1 cellular context compared by ENCODE assay signal in the genomic region with DNA sequence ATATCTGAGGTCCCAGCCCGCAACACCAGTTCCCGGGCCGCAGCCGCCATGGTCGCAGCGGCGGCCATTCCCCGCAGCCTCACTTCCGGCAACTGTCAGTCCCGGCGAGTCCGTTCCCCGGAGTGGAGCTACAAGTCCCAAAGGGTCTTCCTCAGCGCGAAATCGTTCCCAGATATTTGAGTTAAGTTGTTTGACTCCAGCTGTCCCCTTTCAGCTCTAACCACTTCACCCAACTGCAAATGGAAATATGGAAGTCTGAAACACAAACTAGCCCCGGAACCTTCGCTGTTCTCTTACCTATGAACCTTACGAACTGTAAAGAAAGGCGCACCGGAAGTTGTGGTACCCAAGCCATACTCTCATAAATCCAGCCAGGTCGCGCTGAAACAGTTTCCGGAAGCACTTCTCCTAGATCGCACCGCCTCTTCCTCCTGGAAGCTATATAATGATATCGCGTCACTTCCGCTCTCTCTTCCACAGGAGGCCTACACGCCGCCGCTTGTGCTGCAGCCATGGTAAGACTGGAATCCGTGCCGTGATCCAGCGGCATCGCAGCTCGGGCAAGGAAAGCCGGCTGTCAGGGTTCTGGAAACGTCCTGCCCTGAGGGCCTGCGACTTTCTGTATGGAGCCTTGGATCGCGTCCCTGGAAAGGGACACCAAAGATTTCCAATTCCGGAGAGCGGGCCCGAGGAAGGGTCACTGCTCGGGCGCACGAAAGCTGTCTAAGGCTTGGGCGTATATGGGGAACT.
TF ChIP-seq lines count a peak whose summit lies in the region.

A gene (plus strand): TSS at position 468 of the 750 bp plus-strand sequence. CDS start 45 bp downstream, at position 513.
A gene with protein sequence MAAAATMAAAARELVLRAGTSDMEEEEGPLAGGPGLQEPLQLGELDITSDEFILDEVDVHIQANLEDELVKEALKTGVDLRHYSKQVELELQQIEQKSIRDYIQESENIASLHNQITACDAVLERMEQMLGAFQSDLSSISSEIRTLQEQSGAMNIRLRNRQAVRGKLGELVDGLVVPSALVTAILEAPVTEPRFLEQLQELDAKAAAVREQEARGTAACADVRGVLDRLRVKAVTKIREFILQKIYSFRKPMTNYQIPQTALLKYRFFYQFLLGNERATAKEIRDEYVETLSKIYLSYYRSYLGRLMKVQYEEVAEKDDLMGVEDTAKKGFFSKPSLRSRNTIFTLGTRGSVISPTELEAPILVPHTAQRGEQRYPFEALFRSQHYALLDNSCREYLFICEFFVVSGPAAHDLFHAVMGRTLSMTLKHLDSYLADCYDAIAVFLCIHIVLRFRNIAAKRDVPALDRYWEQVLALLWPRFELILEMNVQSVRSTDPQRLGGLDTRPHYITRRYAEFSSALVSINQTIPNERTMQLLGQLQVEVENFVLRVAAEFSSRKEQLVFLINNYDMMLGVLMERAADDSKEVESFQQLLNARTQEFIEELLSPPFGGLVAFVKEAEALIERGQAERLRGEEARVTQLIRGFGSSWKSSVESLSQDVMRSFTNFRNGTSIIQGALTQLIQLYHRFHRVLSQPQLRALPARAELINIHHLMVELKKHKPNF (minus strand): TSS at position 269 of the 750 bp plus-strand sequence. CDS start 201 bp downstream, at position 68.

TF ChIP-seq in K562, 482 proteins besides CTCF, POLR2A, EP300 and RAD21 (continued from another document and continues in another):
- TF ChIP-seq SRSF9 (IDR thresholded peaks at IDR 0.05; ENCODE audit: borderline replicate concordance, low read depth, low read length) (no peak), KDM4B (IDR thresholded peaks at IDR 0.05; ENCODE audit: borderline replicate concordance in 2 of 2, low read depth in 1 of 2) (peak in 1 of 2 experiments; percentile 89; a peak in 2 of 4 replicates), TRIM24 (IDR thresholded peaks at IDR 0.05) (peak in 1 of 2 experiments; percentile 100; a peak in 2 of 4 replicates), ZNF695 (CRISPR knock-in tag; IDR thresholded peaks at IDR 0.05) (0 out of 2 replicates have a peak, but pooled peaks have one; percentile 9), U2AF2 (optimal IDR thresholded peaks at IDR 0.05; ENCODE audit: low read depth, low read length) (no peak), SMAD3 (CRISPR knock-in tag; conservative IDR thresholded peaks at IDR 0.05) (peak; percentile 70), XRCC4 (IDR thresholded peaks at IDR 0.05; ENCODE audit: extremely low read depth, insufficient read depth, insufficient read length) (no peak), SMAD1 (IDR thresholded peaks at IDR 0.05; ENCODE audit: low read depth, low read length, partially characterized antibody) (peak; percentile 96), HDAC6 (IDR thresholded peaks at IDR 0.05; ENCODE audit: low read depth, low read length) (peak; percentile 90; the same call in 1 of the 2 replicates), ZC3H11A (IDR thresholded peaks at IDR 0.05; ENCODE audit: low read depth, low read length) (no peak), CBFA2T2 (conservative IDR thresholded peaks at IDR 0.05) (no peak), JUND (IDR thresholded peaks at IDR 0.05; ENCODE audit: borderline replicate concordance, low read depth, low read length) (peak; percentile 84), JUND (tag; IDR thresholded peaks at IDR 0.05; ENCODE audit: borderline replicate concordance, low read depth, low read length) (peak; percentile 74; the same call in 2 of the 3 replicates), EHMT2 (IDR thresholded peaks at IDR 0.05) (peak; percentile 71), SIN3A (IDR thresholded peaks at IDR 0.05; ENCODE audit: borderline replicate concordance in 2 of 2, control insufficient read depth in 1 of 2, low read depth in 2 of 2, low read length in 2 of 2) (peak; percentile 61 to 82; a peak in 3 of 4 replicates), ZNF274 (IDR thresholded peaks at IDR 0.05; ENCODE audit: borderline replicate concordance, low read depth, low read length) (no peak), HOXB6 (CRISPR knock-in tag; IDR thresholded peaks at IDR 0.05; ENCODE audit: borderline replicate concordance) (peak; percentile 11; the same call in 1 of the 2 replicates), SMARCE1 (IDR thresholded peaks at IDR 0.05) (no peak), ESRRA (IDR thresholded peaks at IDR 0.05; ENCODE audit: borderline replicate concordance, low read depth) (peak; percentile 63)
- TF ChIP-seq, protein P1, sequence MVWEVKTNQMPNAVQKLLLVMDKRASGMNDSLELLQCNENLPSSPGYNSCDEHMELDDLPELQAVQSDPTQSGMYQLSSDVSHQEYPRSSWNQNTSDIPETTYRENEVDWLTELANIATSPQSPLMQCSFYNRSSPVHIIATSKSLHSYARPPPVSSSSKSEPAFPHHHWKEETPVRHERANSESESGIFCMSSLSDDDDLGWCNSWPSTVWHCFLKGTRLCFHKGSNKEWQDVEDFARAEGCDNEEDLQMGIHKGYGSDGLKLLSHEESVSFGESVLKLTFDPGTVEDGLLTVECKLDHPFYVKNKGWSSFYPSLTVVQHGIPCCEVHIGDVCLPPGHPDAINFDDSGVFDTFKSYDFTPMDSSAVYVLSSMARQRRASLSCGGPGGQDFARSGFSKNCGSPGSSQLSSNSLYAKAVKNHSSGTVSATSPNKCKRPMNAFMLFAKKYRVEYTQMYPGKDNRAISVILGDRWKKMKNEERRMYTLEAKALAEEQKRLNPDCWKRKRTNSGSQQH (CRISPR knock-in tag; IDR thresholded peaks at IDR 0.05) = peak; percentile 87; the same call in 1 of the 2 replicates
- TF ChIP-seq, protein P2, sequence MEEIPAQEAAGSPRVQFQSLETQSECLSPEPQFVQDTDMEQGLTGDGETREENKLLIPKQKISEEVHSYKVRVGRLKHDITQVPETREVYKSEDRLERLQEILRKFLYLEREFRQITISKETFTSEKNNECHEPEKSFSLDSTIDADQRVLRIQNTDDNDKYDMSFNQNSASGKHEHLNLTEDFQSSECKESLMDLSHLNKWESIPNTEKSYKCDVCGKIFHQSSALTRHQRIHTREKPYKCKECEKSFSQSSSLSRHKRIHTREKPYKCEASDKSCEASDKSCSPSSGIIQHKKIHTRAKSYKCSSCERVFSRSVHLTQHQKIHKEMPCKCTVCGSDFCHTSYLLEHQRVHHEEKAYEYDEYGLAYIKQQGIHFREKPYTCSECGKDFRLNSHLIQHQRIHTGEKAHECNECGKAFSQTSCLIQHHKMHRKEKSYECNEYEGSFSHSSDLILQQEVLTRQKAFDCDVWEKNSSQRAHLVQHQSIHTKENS (CRISPR knock-in tag; IDR thresholded peaks at IDR 0.05) = 0 out of 2 replicates have a peak, but pooled peaks have one; percentile 27
- TF ChIP-seq, protein P3, sequence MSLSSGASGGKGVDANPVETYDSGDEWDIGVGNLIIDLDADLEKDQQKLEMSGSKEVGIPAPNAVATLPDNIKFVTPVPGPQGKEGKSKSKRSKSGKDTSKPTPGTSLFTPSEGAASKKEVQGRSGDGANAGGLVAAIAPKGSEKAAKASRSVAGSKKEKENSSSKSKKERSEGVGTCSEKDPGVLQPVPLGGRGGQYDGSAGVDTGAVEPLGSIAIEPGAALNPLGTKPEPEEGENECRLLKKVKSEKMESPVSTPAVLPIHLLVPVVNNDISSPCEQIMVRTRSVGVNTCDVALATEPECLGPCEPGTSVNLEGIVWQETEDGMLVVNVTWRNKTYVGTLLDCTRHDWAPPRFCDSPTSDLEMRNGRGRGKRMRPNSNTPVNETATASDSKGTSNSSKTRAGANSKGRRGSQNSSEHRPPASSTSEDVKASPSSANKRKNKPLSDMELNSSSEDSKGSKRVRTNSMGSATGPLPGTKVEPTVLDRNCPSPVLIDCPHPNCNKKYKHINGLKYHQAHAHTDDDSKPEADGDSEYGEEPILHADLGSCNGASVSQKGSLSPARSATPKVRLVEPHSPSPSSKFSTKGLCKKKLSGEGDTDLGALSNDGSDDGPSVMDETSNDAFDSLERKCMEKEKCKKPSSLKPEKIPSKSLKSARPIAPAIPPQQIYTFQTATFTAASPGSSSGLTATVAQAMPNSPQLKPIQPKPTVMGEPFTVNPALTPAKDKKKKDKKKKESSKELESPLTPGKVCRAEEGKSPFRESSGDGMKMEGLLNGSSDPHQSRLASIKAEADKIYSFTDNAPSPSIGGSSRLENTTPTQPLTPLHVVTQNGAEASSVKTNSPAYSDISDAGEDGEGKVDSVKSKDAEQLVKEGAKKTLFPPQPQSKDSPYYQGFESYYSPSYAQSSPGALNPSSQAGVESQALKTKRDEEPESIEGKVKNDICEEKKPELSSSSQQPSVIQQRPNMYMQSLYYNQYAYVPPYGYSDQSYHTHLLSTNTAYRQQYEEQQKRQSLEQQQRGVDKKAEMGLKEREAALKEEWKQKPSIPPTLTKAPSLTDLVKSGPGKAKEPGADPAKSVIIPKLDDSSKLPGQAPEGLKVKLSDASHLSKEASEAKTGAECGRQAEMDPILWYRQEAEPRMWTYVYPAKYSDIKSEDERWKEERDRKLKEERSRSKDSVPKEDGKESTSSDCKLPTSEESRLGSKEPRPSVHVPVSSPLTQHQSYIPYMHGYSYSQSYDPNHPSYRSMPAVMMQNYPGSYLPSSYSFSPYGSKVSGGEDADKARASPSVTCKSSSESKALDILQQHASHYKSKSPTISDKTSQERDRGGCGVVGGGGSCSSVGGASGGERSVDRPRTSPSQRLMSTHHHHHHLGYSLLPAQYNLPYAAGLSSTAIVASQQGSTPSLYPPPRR (CRISPR knock-in tag; IDR thresholded peaks at IDR 0.05; ENCODE audit: borderline replicate concordance) = no peak; the same call in 1 of the 2 replicates
- TF ChIP-seq, protein P4, sequence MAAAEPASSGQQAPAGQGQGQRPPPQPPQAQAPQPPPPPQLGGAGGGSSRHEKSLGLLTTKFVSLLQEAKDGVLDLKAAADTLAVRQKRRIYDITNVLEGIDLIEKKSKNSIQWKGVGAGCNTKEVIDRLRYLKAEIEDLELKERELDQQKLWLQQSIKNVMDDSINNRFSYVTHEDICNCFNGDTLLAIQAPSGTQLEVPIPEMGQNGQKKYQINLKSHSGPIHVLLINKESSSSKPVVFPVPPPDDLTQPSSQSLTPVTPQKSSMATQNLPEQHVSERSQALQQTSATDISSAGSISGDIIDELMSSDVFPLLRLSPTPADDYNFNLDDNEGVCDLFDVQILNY (CRISPR knock-in tag; IDR thresholded peaks at IDR 0.05) = no peak
- TF ChIP-seq, protein P5, sequence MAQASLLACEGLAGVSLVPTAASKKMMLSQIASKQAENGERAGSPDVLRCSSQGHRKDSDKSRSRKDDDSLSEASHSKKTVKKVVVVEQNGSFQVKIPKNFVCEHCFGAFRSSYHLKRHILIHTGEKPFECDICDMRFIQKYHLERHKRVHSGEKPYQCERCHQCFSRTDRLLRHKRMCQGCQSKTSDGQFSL (CRISPR knock-in tag; IDR thresholded peaks at IDR 0.05) = no peak
- TF ChIP-seq, protein P5 (tag; IDR thresholded peaks at IDR 0.05) = no peak; a peak in 1 of 4 replicates
- TF ChIP-seq, protein P6, sequence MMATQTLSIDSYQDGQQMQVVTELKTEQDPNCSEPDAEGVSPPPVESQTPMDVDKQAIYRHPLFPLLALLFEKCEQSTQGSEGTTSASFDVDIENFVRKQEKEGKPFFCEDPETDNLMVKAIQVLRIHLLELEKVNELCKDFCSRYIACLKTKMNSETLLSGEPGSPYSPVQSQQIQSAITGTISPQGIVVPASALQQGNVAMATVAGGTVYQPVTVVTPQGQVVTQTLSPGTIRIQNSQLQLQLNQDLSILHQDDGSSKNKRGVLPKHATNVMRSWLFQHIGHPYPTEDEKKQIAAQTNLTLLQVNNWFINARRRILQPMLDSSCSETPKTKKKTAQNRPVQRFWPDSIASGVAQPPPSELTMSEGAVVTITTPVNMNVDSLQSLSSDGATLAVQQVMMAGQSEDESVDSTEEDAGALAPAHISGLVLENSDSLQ (IDR thresholded peaks at IDR 0.05) = peak; percentile 95
- TF ChIP-seq, protein P7, sequence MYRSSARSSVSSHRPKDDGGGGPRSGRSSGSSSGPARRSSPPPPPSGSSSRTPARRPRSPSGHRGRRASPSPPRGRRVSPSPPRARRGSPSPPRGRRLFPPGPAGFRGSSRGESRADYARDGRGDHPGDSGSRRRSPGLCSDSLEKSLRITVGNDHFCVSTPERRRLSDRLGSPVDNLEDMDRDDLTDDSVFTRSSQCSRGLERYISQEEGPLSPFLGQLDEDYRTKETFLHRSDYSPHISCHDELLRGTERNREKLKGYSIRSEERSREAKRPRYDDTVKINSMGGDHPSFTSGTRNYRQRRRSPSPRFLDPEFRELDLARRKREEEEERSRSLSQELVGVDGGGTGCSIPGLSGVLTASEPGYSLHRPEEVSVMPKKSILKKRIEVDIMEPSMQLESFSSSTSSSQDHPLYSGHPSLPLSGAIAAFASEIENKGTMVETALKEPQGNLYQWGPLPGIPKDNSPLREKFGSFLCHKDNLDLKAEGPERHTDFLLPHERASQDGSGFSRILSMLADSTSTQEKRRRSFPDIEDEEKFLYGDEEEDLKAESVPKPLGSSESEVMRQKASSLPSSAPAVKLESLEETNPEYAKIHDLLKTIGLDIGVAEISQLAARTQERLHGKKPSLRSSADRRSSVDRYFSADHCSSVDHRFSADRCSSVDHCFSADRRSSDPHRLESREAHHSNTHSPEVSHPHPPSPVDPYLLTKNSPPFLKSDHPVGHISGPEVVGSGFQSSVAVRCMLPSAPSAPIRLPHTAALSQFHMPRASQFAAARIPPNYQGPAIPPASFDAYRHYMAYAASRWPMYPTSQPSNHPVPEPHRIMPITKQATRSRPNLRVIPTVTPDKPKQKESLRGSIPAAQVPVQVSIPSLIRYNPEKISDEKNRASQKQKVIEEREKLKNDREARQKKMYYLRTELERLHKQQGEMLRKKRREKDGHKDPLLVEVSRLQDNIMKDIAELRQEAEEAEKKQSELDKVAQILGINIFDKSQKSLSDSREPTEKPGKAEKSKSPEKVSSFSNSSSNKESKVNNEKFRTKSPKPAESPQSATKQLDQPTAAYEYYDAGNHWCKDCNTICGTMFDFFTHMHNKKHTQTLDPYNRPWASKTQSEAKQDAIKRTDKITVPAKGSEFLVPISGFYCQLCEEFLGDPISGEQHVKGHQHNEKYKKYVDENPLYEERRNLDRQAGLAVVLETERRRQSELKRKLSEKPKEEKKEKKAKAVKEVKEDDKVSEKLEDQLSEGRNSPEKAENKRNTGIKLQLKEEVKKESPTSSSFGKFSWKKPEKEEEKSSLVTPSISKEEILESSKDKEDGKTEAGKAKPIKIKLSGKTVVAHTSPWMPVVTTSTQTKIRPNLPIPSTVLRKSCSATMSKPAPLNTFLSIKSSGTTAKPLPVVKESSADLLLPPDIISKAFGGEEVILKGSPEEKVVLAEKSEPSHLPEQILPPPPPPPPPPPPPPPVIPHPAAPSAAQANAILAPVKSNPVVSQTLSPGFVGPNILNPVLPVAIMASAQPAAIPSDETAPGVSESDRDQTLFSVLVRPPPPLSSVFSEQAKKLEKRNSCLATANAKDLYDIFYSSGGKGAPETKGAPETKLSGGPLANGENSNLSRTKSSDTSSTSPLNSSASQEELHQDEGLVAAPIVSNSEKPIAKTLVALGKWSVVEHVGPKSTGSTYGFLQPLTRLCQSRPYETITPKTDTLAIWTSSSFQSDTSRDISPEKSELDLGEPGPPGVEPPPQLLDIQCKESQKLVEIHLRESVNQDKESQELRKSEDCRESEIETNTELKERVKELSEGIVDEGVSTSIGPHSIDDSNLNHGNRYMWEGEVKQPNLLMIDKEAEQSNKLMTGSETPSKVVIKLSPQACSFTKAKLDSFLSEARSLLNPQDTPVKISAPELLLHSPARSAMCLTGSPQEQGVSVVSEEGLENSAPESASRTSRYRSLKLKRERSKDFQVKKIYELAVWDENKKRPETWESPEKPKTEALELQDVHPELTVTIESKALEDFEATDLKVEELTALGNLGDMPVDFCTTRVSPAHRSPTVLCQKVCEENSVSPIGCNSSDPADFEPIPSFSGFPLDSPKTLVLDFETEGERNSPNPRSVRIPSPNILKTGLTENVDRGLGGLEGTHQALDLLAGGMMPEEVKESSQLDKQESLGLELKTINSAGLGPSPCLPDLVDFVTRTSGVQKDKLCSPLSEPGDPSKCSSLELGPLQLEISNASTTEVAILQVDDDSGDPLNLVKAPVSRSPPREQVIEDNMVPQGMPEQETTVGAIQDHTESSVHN (IDR thresholded peaks at IDR 0.05; ENCODE audit: borderline replicate concordance in 1 of 2, low read depth in 1 of 2) = peak in 1 of 2 experiments; percentile 96; a peak in 2 of 4 replicates
